In genomic region chr3:197466586-197467399, GRCh38 we compare ENCODE assay signal across 9 cellular contexts.
DNase-seq lines count a peak whose midpoint lies in the region; ATAC-seq, FAIRE-seq and TF ChIP-seq lines count a peak whose summit lies in the region.
"Had no signal": no experiment of that assay in that cellular context is flagged by ENCODE, and none has a peak within 500 bp of the region (broad histone marks: within the 10 kb centered on the region; RNA-seq: fewer than 3 reads in every experiment).

No MANE protein-coding gene starts in this region.

- no TSS peak for BruUV-seq in Panc1 (replicated peaks; lab: Mats Ljungman, UMichigan)

- H3K4me3 ChIP-seq in Panc1 (ENCODE audit: low read depth in 2 of 2, low read length in 2 of 2): peak overlapping the region in 1 of 2 experiments; percentile 25; a peak in 1 of 4 replicates
- H3K4me3 ChIP-seq: heart left ventricle had no signal

- DNase-seq in GM03348 (ENCODE audit: low spot score) (peak; percentile 74), Panc1 (ENCODE audit: low read depth, low spot score) (no peak), fibroblast of gingiva (ENCODE audit: low read depth) (peak; percentile 82), pons (ENCODE audit: low spot score) (peak; percentile 25), NCI-H510A (lab: John Stamatoyannopoulos, UW) (no peak), RCC 7860 (ENCODE audit: low spot score) (no peak)
- DNase-seq: heart left ventricle had no signal

- peak overlapping the region; percentile 53 for H3K27ac ChIP-seq in Panc1 (ENCODE audit: low read length)

- no peaks in the 10 kb centered on the region for H3K36me3 ChIP-seq in Panc1 (ENCODE audit: control insufficient read depth, insufficient read depth, low read length)
- H3K36me3 ChIP-seq: heart left ventricle had no signal

- CTCF ChIA-PET in Panc1 (lab: Charles Lee): interaction anchor here (0.6 kb wide), 1 partner anchor 8 kb away, joined by 5 read pairs; no protein-coding TSS in a partner anchor

- no peak for FAIRE-seq in RCC 7860 (lab: Jason Lieb, UNC)

- H3K27me3 ChIP-seq in Panc1 (ENCODE audit: control insufficient read depth, insufficient read depth, low read length): no peaks in the 10 kb centered on the region; the same call in 1 of the 2 replicates

- in situ Hi-C loops in Panc1 (cut with HindIII; ENCODE audit: low pct_unique_long_range_greater_than_20kb, low sequenced_read_pairs): no loop called here

- ATAC-seq in Panc1: peak; percentile 60
- no peak for ATAC-seq in GM21390 (IDR thresholded peaks at IDR 0.05; ENCODE audit: unreplicated experiment)
- no peak for ATAC-seq in HG02938 (IDR thresholded peaks at IDR 0.05; ENCODE audit: unreplicated experiment)

- H3K4me1 ChIP-seq in Panc1 (ENCODE audit: control insufficient read depth, insufficient read depth, low read length): peaks cover 26% of the 10 kb centered on the region

- no peak for TF ChIP-seq CTCF in Panc1 (IDR thresholded peaks at IDR 0.05)

- intact Hi-C loops in Panc1 (cut with micrococcal nuclease; ENCODE audit: unreplicated experiment): no loop called here

- H3K9me3 ChIP-seq in Panc1 (ENCODE audit: control insufficient read depth, insufficient read depth, low read depth, low read length): no peaks in the 10 kb centered on the region
- H3K9me3 ChIP-seq: heart left ventricle had no signal

- POLR2A ChIA-PET in Panc1 (lab: Charles Lee): no interaction called here

Comparison
In these comparisons a context has a peak if more than half of its experiments do, and no peak if none do; other contexts are left out.
1. DNase-seq: peak in GM03348 (single experiment), fibroblast of gingiva (single experiment) and pons (single experiment); none in Panc1 (single experiment), NCI-H510A (single experiment) and RCC 7860 (single experiment).